Comparison of ENCODE assay signal across 8 cellular contexts in genomic region chr7:105013283-105013817, GRCh38. TPM values are rescaled to one million over a fixed set of nuclear protein-coding genes. Genes with fewer than 3 reads are reported as not detected.
DNase-seq lines count a peak whose midpoint lies in the region; ATAC-seq and TF ChIP-seq lines count a peak whose summit lies in the region.

No MANE protein-coding gene starts in this region.

- TF ChIP-seq POLR2A in GM10847 (IDR thresholded peaks at IDR 0.05; ENCODE audit: extremely low read depth, insufficient read length) (peak; percentile 92), heart left ventricle (IDR thresholded peaks at IDR 0.05) (peak; percentile 11 to 68)

- peak overlapping the region; percentile 100 for H3K27ac Mint-ChIP-seq in type B pancreatic cell

- intact Hi-C loops in heart left ventricle (cut with DNase I), result loop anchor here in 9 of 10 donors (1.0 to 10.0 kb wide), 7 partner anchors 29 to 71 kb away; no protein-coding TSS in a partner anchor

- no peaks in the 10 kb centered on the region for H3K9me3 Mint-ChIP-seq in type B pancreatic cell

- H3K9me3 ChIP-seq in adipocyte (ENCODE audit: control insufficient read depth, low read length) (no peaks in the 10 kb centered on the region), heart left ventricle (no peaks in the 10 kb centered on the region)

- H3K27me3 ChIP-seq in adipocyte (replicated peaks; ENCODE audit: control insufficient read depth, insufficient read depth, low read length) (no peaks in the 10 kb centered on the region), heart left ventricle (no peaks in the 10 kb centered on the region)

- ATAC-seq in HG02571 (IDR thresholded peaks at IDR 0.05; ENCODE audit: unreplicated experiment) (peak; percentile 42), heart left ventricle (peak; percentile 82 to 88 (median 85))

- TF ChIP-seq CTCF in heart left ventricle (IDR thresholded peaks at IDR 0.05) (peak; percentile 30 to 63 (median 50)), type B pancreatic cell (conservative IDR thresholded peaks at IDR 0.05) (peak; percentile 71)

- H3K27ac ChIP-seq in heart left ventricle, result peak overlapping the region; percentile 98 to 100 (median 100)

- H3K36me3 ChIP-seq in adipocyte (ENCODE audit: control insufficient read depth, insufficient read depth, low read length, severe bottlenecking), result peaks cover 4% of the 10 kb centered on the region
- peaks cover 0 to 2% (median 0%) of the 10 kb centered on the region in 9 donors for H3K36me3 ChIP-seq in heart left ventricle

- H3K4me3 Mint-ChIP-seq in type B pancreatic cell, result peak overlapping the region; percentile 99

- peak overlapping the region; percentile 98 for H3K4me3 ChIP-seq in adipocyte (ENCODE audit: low read length)
- H3K4me3 ChIP-seq in heart left ventricle, result peak overlapping the region; percentile 72 to 92 (median 82)

- 0 to 1% (median 1%) methylated on average over 34 of the region's 34 CpGs for WGBS in heart left ventricle, 4 donors

- H3K36me3 Mint-ChIP-seq in type B pancreatic cell, result peaks cover 16% of the 10 kb centered on the region

- H3K9ac ChIP-seq in adipocyte (ENCODE audit: low read length), result peak overlapping the region; percentile 100

- H3K4me1 ChIP-seq in adipocyte (ENCODE audit: control insufficient read depth, insufficient read depth, low read length), result peaks cover 45% of the 10 kb centered on the region
- peaks cover 0 to 50% (median 33%) of the 10 kb centered on the region in 12 donors for H3K4me1 ChIP-seq in heart left ventricle

- peaks cover 23% of the 10 kb centered on the region for H3K4me1 Mint-ChIP-seq in type B pancreatic cell (ENCODE audit: unreplicated experiment)

- DNase-seq in NCI-H1092 (lab: John Stamatoyannopoulos, UW) (peak; percentile 96), SKM-1 treated with dmso at 0.1 percent for 144 hours (lab: John Stamatoyannopoulos, UW; ENCODE audit: unreplicated experiment) (peak; percentile 77), adipocyte (ENCODE audit: low read depth) (peak; percentile 97), heart left ventricle (peak; percentile 95 to 98 (median 97)), pons (ENCODE audit: low spot score) (peak; percentile 97), type B pancreatic cell (ENCODE audit: extremely low spot score, unreplicated experiment) (peak; percentile 93)

- peaks cover 8% of the 10 kb centered on the region for H3K27me3 Mint-ChIP-seq in type B pancreatic cell

RNA-seq across cellular contexts. Expression of gene KMT2E, which starts 0.7 kb away (rescaled TPM):
- 10 to 100 TPM; 39.3 to 59.5 (median 46.7) TPM for total RNA-seq in heart left ventricle
- 10 to 100 TPM; 17.0 to 20.8 TPM for polyA plus RNA-seq in heart left ventricle
- total RNA-seq in type B pancreatic cell (ENCODE audit: low replicate concordance), result 63.0 and 75.6 TPM in 2 replicates

Comparison
In these comparisons a context has a peak if more than half of its experiments do, and no peak if none do; other contexts are left out.
1. Peak in every context shown above with its lines: DNase-seq, ATAC-seq, H3K4me3 ChIP-seq and H3K27ac ChIP-seq.